1 cellular context compared by ENCODE assay signal in genomic region chr5:139481580-139482049, GRCh38.
TF ChIP-seq lines count a peak whose summit lies in the region.

No MANE protein-coding gene starts in this region.

TF ChIP-seq in H1, 55 proteins besides CTCF, POLR2A, EP300 and RAD21:
- no peak for TF ChIP-seq HDAC6 (IDR thresholded peaks at IDR 0.05; ENCODE audit: low read depth, low read length)
- no peak for TF ChIP-seq NANOG (IDR thresholded peaks at IDR 0.05; ENCODE audit: insufficient read depth, low read depth, low read length, poor library complexity, severe bottlenecking)
- TF ChIP-seq KDM5A (IDR thresholded peaks at IDR 0.05; ENCODE audit: low read length), result no peak
- no peak for TF ChIP-seq SIX5 (IDR thresholded peaks at IDR 0.05; ENCODE audit: low read depth, low read length)
- no peak for TF ChIP-seq CBX8 (IDR thresholded peaks at IDR 0.05; ENCODE audit: borderline replicate concordance, low read depth, low read length)
- no peak for TF ChIP-seq JUN (IDR thresholded peaks at IDR 0.05; ENCODE audit: low read depth, low read length)
- no peak for TF ChIP-seq RNF2 (IDR thresholded peaks at IDR 0.05; ENCODE audit: borderline replicate concordance, low read depth, low read length, missing control alignments, poor library complexity, severe bottlenecking)
- no peak for TF ChIP-seq CBX5 (IDR thresholded peaks at IDR 0.05; ENCODE audit: low read depth, low read length)
- no peak for TF ChIP-seq EZH2 (IDR thresholded peaks at IDR 0.05; ENCODE audit: low read depth, low read length, severe bottlenecking)
- no peak for TF ChIP-seq KDM1A (IDR thresholded peaks at IDR 0.05; ENCODE audit: borderline replicate concordance, low read length)
- no peak for TF ChIP-seq MAX (IDR thresholded peaks at IDR 0.05)
- no peak for TF ChIP-seq BACH1 (IDR thresholded peaks at IDR 0.05; ENCODE audit: low read length)
- TF ChIP-seq SP2 (IDR thresholded peaks at IDR 0.05; ENCODE audit: low read length), result no peak
- no peak for TF ChIP-seq CEBPB (IDR thresholded peaks at IDR 0.05; ENCODE audit: low read depth, low read length)
- TF ChIP-seq TCF12 (IDR thresholded peaks at IDR 0.05; ENCODE audit: low read depth, low read length), result no peak
- no peak for TF ChIP-seq CHD7 (IDR thresholded peaks at IDR 0.05; ENCODE audit: insufficient replicate concordance, low read length)
- TF ChIP-seq CHD1 (IDR thresholded peaks at IDR 0.05; ENCODE audit: low read depth, low read length), result no peak
- TF ChIP-seq E2F6 (IDR thresholded peaks at IDR 0.05), result no peak
- TF ChIP-seq CREB1 (IDR thresholded peaks at IDR 0.05), result no peak
